ENCODE assay signal across 19 cellular contexts in genomic region chr11:66333220-66333877, GRCh38. TPM values are rescaled to one million over a fixed set of nuclear protein-coding genes. Genes with fewer than 3 reads are reported as not detected.
DNase-seq lines count a peak whose midpoint lies in the region; ATAC-seq and TF ChIP-seq lines count a peak whose summit lies in the region.
"Had no signal": no experiment of that assay in that cellular context is flagged by ENCODE, and none has a peak within 500 bp of the region (broad histone marks: within the 10 kb centered on the region; RNA-seq: fewer than 3 reads in every experiment).

No MANE protein-coding gene starts in this region.

- peak overlapping the region; percentile 77 for H3K4me3 ChIP-seq in skeletal muscle cell (ENCODE audit: low read depth, low read length)

- ATAC-seq in Right ventricle myocardium inferior = no peak
- no peak for ATAC-seq in foreskin keratinocyte
- ATAC-seq: HepG2, Panc1 had no signal

- TF ChIP-seq CTCF in RWPE1 (conservative IDR thresholded peaks at IDR 0.05; ENCODE audit: low read depth) = no peak
- TF ChIP-seq CTCF in foreskin keratinocyte (conservative IDR thresholded peaks at IDR 0.05) = no peak

- H3K27ac ChIP-seq in RWPE1 (peak overlapping the region; percentile 100), foreskin keratinocyte (no peak overlapping the region)
- H3K27ac ChIP-seq: KMS-11 had no signal

- DNase-seq in Right ventricle myocardium inferior (ENCODE audit: missing footprints) (peak; percentile 51), cardiac septum (ENCODE audit: low spot score) (no peak), RWPE1 (ENCODE audit: low spot score) (no peak), islet precursor cell (peak; percentile 44), skeletal muscle cell (ENCODE audit: low read depth) (no peak), kidney tubule cell (ENCODE audit: low spot score) (no peak), foreskin keratinocyte (no peak), mesenteric fat pad (ENCODE audit: low spot score) (no peak)
- DNase-seq: ACHN; CD4-positive, alpha-beta memory T cell; H9; NCI-H1048; NCI-H1694; NCI-H510A treated with DMSO at 0.1 percent for 48 hours; SHP77 treated with DMSO at 0.1 percent for 48 hours had no signal

- intact Hi-C loops in Right ventricle myocardium inferior (cut with DNase I) (no loop called here), cardiac septum (cut with DNase I) (no loop called here)

- no peaks in the 10 kb centered on the region for H3K27me3 ChIP-seq in foreskin keratinocyte

- H3K4me1 ChIP-seq in foreskin keratinocyte = peaks cover 22% of the 10 kb centered on the region

- POLR2A ChIA-PET in RWPE1 (lab: Yijun Ruan, JAX; ENCODE audit: low non-redundant PET) = interaction anchor here (1.3 kb wide), 1 partner anchor 11 kb away, joined by 3 read pairs; the partner anchor contains the start of gene BRMS1

- CTCF ChIA-PET in RWPE1 (lab: Yijun Ruan, JAX) = interaction anchor here (3.4 kb wide), 1 partner anchor 21 kb away, joined by 22 read pairs; no protein-coding TSS in a partner anchor

RNA-seq across cellular contexts. Expression of gene RIN1, which starts 2.9 kb away (rescaled TPM):
- total RNA-seq in Right ventricle myocardium inferior = 1.6 TPM
- 2.2 TPM for total RNA-seq in cardiac septum
- 35.5 and 40.6 TPM in 2 replicates for total RNA-seq in foreskin keratinocyte
- polyA plus RNA-seq in foreskin keratinocyte = 42.0 and 43.8 TPM in 2 replicates
- 6.5 TPM for total RNA-seq in mesenteric fat pad

RNA-seq across cellular contexts. Expression of gene BRMS1, which starts 11.6 kb away (rescaled TPM):
- 14.6 TPM for total RNA-seq in Right ventricle myocardium inferior
- 14.6 TPM for total RNA-seq in cardiac septum
- total RNA-seq in foreskin keratinocyte = 87.8 and 99.8 TPM in 2 replicates
- 110 and 119 TPM in 2 replicates for polyA plus RNA-seq in foreskin keratinocyte
- total RNA-seq in mesenteric fat pad = 31.8 TPM

RNA-seq across cellular contexts. Expression of gene B4GAT1, which starts 14.1 kb away (rescaled TPM):
- total RNA-seq in Right ventricle myocardium inferior (49.0 TPM), cardiac septum (31.6 TPM), foreskin keratinocyte (8.3 and 9.7 TPM in 2 replicates), mesenteric fat pad (16.1 TPM)
- 8.5 and 10.8 TPM in 2 replicates for polyA plus RNA-seq in foreskin keratinocyte

RNA-seq across cellular contexts. Expression of gene CD248, which starts 16.5 kb away (rescaled TPM):
- total RNA-seq in Right ventricle myocardium inferior (26.7 TPM), cardiac septum (9.7 TPM), foreskin keratinocyte (not detected in 2 replicates), mesenteric fat pad (810 TPM)
- polyA plus RNA-seq in foreskin keratinocyte = 0.04 and 0.08 TPM in 2 replicates
- total RNA-seq: M059J had no signal

RNA-seq across cellular contexts. Expression of gene SLC29A2, which starts 38.2 kb away (rescaled TPM):
- total RNA-seq in Right ventricle myocardium inferior (16.8 TPM), cardiac septum (8.8 TPM), foreskin keratinocyte (4.4 and 4.8 TPM in 2 replicates), mesenteric fat pad (5.9 TPM)
- 6.2 and 6.7 TPM in 2 replicates for polyA plus RNA-seq in foreskin keratinocyte

Comparison
In these comparisons a context has a peak if more than half of its experiments do, and no peak if none do; other contexts are left out.
1. DNase-seq: peak in Right ventricle myocardium inferior (single experiment) and islet precursor cell (single experiment); none in cardiac septum (single experiment), RWPE1 (single experiment), skeletal muscle cell (single experiment), kidney tubule cell (single experiment), foreskin keratinocyte (0 of 2) and mesenteric fat pad (single experiment).